ENCODE assay signal across 9 cellular contexts in the genomic region with DNA sequence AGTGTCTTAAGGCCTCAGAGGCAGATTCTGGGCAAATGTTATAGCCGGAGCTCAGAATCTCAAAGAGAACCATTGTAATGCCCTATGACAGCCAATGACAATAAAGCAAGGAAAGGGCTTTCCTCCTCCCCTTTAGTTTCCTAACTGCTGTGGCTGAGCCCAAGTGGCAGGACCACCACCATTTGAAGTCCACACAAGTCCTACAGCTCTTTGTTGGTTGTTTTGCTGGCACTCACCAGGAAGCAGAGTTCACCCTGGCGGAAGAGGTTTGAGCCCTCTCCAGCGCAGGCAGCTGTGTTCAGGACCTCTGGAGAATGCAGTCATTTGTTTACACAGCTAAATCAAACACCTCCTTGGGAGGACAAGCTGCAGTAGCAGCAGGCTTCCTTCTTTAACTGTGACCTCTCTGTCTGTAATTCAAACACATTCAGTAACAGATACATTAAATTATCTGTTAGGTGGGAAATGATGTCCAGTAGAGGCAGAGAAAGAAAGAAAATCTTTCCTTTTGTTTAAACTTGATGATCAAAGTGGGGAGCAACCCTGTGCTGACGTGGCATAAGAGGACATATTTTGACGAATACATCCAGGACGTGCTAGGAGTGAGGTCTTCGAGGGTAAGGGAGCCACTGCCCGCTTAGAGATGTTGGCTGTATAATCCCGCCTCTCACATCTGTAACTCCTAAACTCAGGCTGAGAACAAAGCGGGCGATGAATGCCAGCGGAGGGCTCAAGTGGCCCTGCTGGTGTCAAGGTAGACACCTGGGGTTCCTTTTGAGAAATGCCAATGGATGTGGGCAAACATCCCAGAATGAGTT. TPM values are rescaled to one million over a fixed set of nuclear protein-coding genes. Genes with fewer than 3 reads are reported as not detected.
DNase-seq lines count a peak whose midpoint lies in the region; ATAC-seq, FAIRE-seq and TF ChIP-seq lines count a peak whose summit lies in the region.
"Had no signal": no experiment of that assay in that cellular context is flagged by ENCODE, and none has a peak within 500 bp of the region (broad histone marks: within the 10 kb centered on the region; RNA-seq: fewer than 3 reads in every experiment).

No MANE protein-coding gene starts in this region.

- peaks cover 2% of the 10 kb centered on the region for H3K9me3 Mint-ChIP-seq in astrocyte (ENCODE audit: unreplicated experiment)

- H4K20me1 ChIP-seq in astrocyte (ENCODE audit: insufficient read depth, low read length) (no peaks in the 10 kb centered on the region), GM23248 (ENCODE audit: insufficient read depth) (no peaks in the 10 kb centered on the region)

- DNase-seq in astrocyte (ENCODE audit: low read depth) (peak; percentile 73), left colon (peak; percentile 57 to 72), mesenteric fat pad (ENCODE audit: low spot score) (no peak), GM23248 (no peak)
- DNase-seq in stimulated activated naive CD4-positive, alpha-beta T cell treated with Interleukin-2 at 50 U/mL for 16 hours (lab: John Stamatoyannopoulos, UW): no peak

- peak overlapping the region; percentile 57 for H3K9ac ChIP-seq in astrocyte (ENCODE audit: low read length)
- H3K9ac ChIP-seq in subcutaneous abdominal adipose tissue (ENCODE audit: low read length in 5 of 5): peak overlapping the region in 1 of 5 donors; percentile 17
- H3K9ac ChIP-seq in GM23248: no peak overlapping the region

- H3K79me2 ChIP-seq in astrocyte (ENCODE audit: insufficient read depth, low read length) (no peaks in the 10 kb centered on the region), GM23248 (ENCODE audit: insufficient read depth) (no peaks in the 10 kb centered on the region)

- no peaks in the 10 kb centered on the region for H3K27me3 ChIP-seq in astrocyte (ENCODE audit: insufficient read depth, low read length)
- H3K27me3 ChIP-seq in subcutaneous abdominal adipose tissue (ENCODE audit: control insufficient read depth in 5 of 5, insufficient read depth in 4 of 5, low read length in 5 of 5): no peaks in the 10 kb centered on the region
- no peaks in the 10 kb centered on the region for H3K27me3 ChIP-seq in GM23248 (replicated peaks; ENCODE audit: insufficient read depth)

- ATAC-seq in left colon (peak; percentile 95), GM19324 (IDR thresholded peaks at IDR 0.05; ENCODE audit: low FRiP score, unreplicated experiment) (no peak)

- TF ChIP-seq CTCF in astrocyte (IDR thresholded peaks at IDR 0.05; ENCODE audit: insufficient read depth, low read depth, low read length): no peak

- H3K4me1 ChIP-seq in astrocyte (ENCODE audit: insufficient read depth, low read length) (peaks cover 34% of the 10 kb centered on the region), subcutaneous abdominal adipose tissue (ENCODE audit: control insufficient read depth in 5 of 5, insufficient read depth in 5 of 5, low read length in 5 of 5) (peaks cover 2 to 59% (median 22%) of the 10 kb centered on the region in 5 donors), GM23248 (ENCODE audit: insufficient read depth) (peaks cover 1% of the 10 kb centered on the region; the same call in 1 of the 2 replicates)

- H3K4me2 ChIP-seq in astrocyte (ENCODE audit: low read length) (peak overlapping the region; percentile 61), GM23248 (ENCODE audit: unreplicated experiment) (no peak overlapping the region)

- no peaks in the 10 kb centered on the region for H3F3A ChIP-seq in GM23248 (ENCODE audit: insufficient read depth)

- H3K9me3 ChIP-seq in KOPT-K1 (ENCODE audit: insufficient read depth, low read length, poor library complexity, severe bottlenecking): no peaks in the 10 kb centered on the region
- H3K9me3 ChIP-seq in astrocyte (ENCODE audit: insufficient read depth, low read depth, low read length): no peaks in the 10 kb centered on the region
- H3K9me3 ChIP-seq in subcutaneous abdominal adipose tissue (ENCODE audit: control insufficient read depth in 5 of 5, low read length in 5 of 5): no peaks in the 10 kb centered on the region
- H3K9me3 ChIP-seq in GM23248 (ENCODE audit: low read depth): no peaks in the 10 kb centered on the region

- H2AFZ ChIP-seq in astrocyte (ENCODE audit: low read depth, low read length) (peak overlapping the region; percentile 33), GM23248 (no peak overlapping the region)

- H3K36me3 Mint-ChIP-seq in astrocyte (ENCODE audit: low read depth, unreplicated experiment): no peaks in the 10 kb centered on the region

- H3K27me3 Mint-ChIP-seq in astrocyte (ENCODE audit: low read depth, unreplicated experiment): peaks cover 2% of the 10 kb centered on the region

- no peak overlapping the region for H3K4me3 Mint-ChIP-seq in astrocyte (ENCODE audit: unreplicated experiment)

- intact Hi-C loops in left colon (cut with DNase I, micrococcal nuclease): loop anchor here in 1 of 2 donors (10.0 kb wide), 1 partner anchor 396 kb away; no protein-coding TSS in a partner anchor

- H3K9me2 ChIP-seq in GM23248 (ENCODE audit: insufficient read depth): no peaks in the 10 kb centered on the region

- H3K36me3 ChIP-seq in KOPT-K1 (ENCODE audit: insufficient read depth, low read length): peaks cover 6% of the 10 kb centered on the region
- H3K36me3 ChIP-seq in astrocyte (ENCODE audit: insufficient read depth, low read length): no peaks in the 10 kb centered on the region
- H3K36me3 ChIP-seq in subcutaneous abdominal adipose tissue (ENCODE audit: control insufficient read depth in 5 of 5, insufficient read depth in 5 of 5, low read length in 5 of 5): no peaks in the 10 kb centered on the region
- no peaks in the 10 kb centered on the region for H3K36me3 ChIP-seq in GM23248 (ENCODE audit: low read depth)

- 88 to 89% methylated on average over 12 of the region's 12 CpGs for WGBS in GM23248 (ENCODE audit: low coverage in 1 of 2, low lambda C conversion rate in 2 of 2, missing lambda C conversion rate in 2 of 2), 2 experiments

- in situ Hi-C loops in GM23248 (cut with MboI): no loop called here

- peak overlapping the region; percentile 84 for H3K27ac ChIP-seq in KOPT-K1 (ENCODE audit: low read depth, low read length, poor library complexity, severe bottlenecking)
- peak overlapping the region; percentile 85 for H3K27ac ChIP-seq in astrocyte (ENCODE audit: low read depth, low read length)
- H3K27ac ChIP-seq in subcutaneous abdominal adipose tissue (ENCODE audit: low read depth, low read length): peak overlapping the region; percentile 68
- H3K27ac ChIP-seq in GM23248: no peak overlapping the region

- peak overlapping the region; percentile 55 for H3K27ac Mint-ChIP-seq in astrocyte (ENCODE audit: unreplicated experiment)

- H3K4me3 ChIP-seq in astrocyte (ENCODE audit: insufficient read depth, low read depth, low read length) (no peak overlapping the region), subcutaneous abdominal adipose tissue (ENCODE audit: low read depth in 1 of 5, low read length in 5 of 5) (no peak overlapping the region), GM23248 (no peak overlapping the region)

- H3K4me1 Mint-ChIP-seq in astrocyte (ENCODE audit: low read depth, unreplicated experiment): peaks cover 26% of the 10 kb centered on the region

- FAIRE-seq in astrocyte (lab: Jason Lieb, UNC): no peak

RNA-seq across cellular contexts. Expression of gene ABCA4, which starts 51.9 kb away (rescaled TPM):
- total RNA-seq in astrocyte: 0.14 and 0.20 TPM in 2 replicates
- 1 to 10 TPM in 1 of 2 donors, not detected in 1; 1.2 TPM for total RNA-seq in left colon
- 1.3 TPM for total RNA-seq in mesenteric fat pad
- total RNA-seq in GM23248 (2014; rRNA removed; shearing (Covaris generic)): 0.63 and 3.7 TPM in 2 replicates
- 0.20 and 0.25 TPM in 2 replicates for polyA plus RNA-seq in GM23248 (2016; fragmentation: Nextera tagmentation; extraction: Ambion mirVana)
- total RNA-seq: activated CD8-positive, alpha-beta memory T cell treated with anti-CD3 and anti-CD28 coated beads for 36 hours had no signal

Comparison
In these comparisons a context has a peak if more than half of its experiments do, and no peak if none do; other contexts are left out.
1. DNase-seq: peak in astrocyte (single experiment) and left colon (2 of 2); none in stimulated activated naive CD4-positive, alpha-beta T cell treated with Interleukin-2 at 50 U/mL for 16 hours (single experiment), mesenteric fat pad (single experiment) and GM23248 (single experiment).